In the genomic region with DNA sequence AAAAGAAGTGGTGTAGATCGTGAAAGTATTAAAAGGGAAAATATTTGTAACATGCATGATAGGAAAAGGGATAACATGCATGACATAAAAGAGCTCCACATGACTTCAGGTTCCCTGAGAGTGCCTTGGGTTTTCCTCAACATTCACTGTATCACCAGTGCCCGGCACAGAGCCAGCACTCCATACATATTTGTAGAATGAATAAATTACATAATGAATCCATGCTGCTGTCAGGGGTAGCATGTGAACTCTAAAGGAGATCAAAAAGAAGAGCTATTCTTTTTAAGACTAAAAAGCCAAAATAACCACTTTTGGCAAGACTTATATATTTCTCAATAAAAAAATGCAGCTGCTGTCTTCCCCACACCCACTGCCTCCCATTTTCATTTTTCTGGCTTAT, we compare ENCODE assay signal across 26 cellular contexts. TPM values are rescaled to one million over a fixed set of nuclear protein-coding genes. Genes with fewer than 3 reads are reported as not detected.
"Had no signal": no experiment of that assay in that cellular context is flagged by ENCODE, and none has a peak within 500 bp of the region (broad histone marks: within the 10 kb centered on the region; RNA-seq: fewer than 3 reads in every experiment).

No MANE protein-coding gene starts in this region.

- H3K27me3 Mint-ChIP-seq: activated CD4-positive, alpha-beta T cell treated with anti-CD3 and anti-CD28 coated beads, Interleukin-2, amount 10 ng/mL, durations not matched to agents 24 days and 14 days; activated T-cell treated with anti-CD3 and anti-CD28 coated beads, Interleukin-2, amount 50 U/mL, for 24 hours; stimulated activated naive CD8-positive, alpha-beta T cell treated with anti-CD3 and anti-CD28 coated beads, Interleukin-15, Interleukin-2, amounts not matched to agents 100 ng/mL and 50 ng/mL, for 24 hours had no signal

- H3K27me3 ChIP-seq: foreskin keratinocyte, left lung, right lobe of liver, suprapubic skin, transverse colon, vagina had no signal

- H3K4me3 ChIP-seq: left lung, right lobe of liver, suprapubic skin, transverse colon, vagina had no signal

- H3K9me3 ChIP-seq: right lobe of liver, vagina had no signal

- H3K27ac Mint-ChIP-seq: activated CD4-positive, alpha-beta T cell treated with anti-CD3 and anti-CD28 coated beads, Interleukin-2, amount 10 ng/mL, durations not matched to agents 24 days and 14 days; activated CD8-positive, alpha-beta T cell treated with anti-CD3 and anti-CD28 coated beads, Interleukin-2, amount 10 ng/mL, durations not matched to agents 7 days and 5 days; activated naive CD4-positive, alpha-beta T cell treated with anti-CD3 and anti-CD28 coated beads for 36 hours; activated T-cell treated with anti-CD3 and anti-CD28 coated beads, Interleukin-2, amount 50 U/mL, for 24 hours; mesothelial cell of epicardium; nephron; stimulated activated naive CD8-positive, alpha-beta T cell treated with anti-CD3 and anti-CD28 coated beads, Interleukin-15, Interleukin-2, amounts not matched to agents 100 ng/mL and 50 ng/mL, for 24 hours had no signal

- H3K4me3 Mint-ChIP-seq: activated CD4-positive, alpha-beta T cell treated with anti-CD3 and anti-CD28 coated beads, Interleukin-2, amount 10 ng/mL, durations not matched to agents 24 days and 14 days; activated CD8-positive, alpha-beta T cell treated with anti-CD3 and anti-CD28 coated beads, Interleukin-2, amount 10 ng/mL, durations not matched to agents 7 days and 5 days; activated naive CD4-positive, alpha-beta T cell treated with anti-CD3 and anti-CD28 coated beads for 36 hours; activated T-cell treated with anti-CD3 and anti-CD28 coated beads, Interleukin-2, amount 50 U/mL, for 24 hours; mesothelial cell of epicardium; stimulated activated naive CD8-positive, alpha-beta T cell treated with anti-CD3 and anti-CD28 coated beads, Interleukin-15, Interleukin-2, amounts not matched to agents 100 ng/mL and 50 ng/mL, for 24 hours had no signal

- DNase-seq: activated CD4-positive, alpha-beta T cell treated with anti-CD3 and anti-CD28 coated beads, Interleukin-2, amount 10 ng/mL, durations not matched to agents 24 days and 14 days; activated CD8-positive, alpha-beta T cell treated with anti-CD3 and anti-CD28 coated beads, Interleukin-2, amount 10 ng/mL, durations not matched to agents 7 days and 5 days; activated naive CD4-positive, alpha-beta T cell treated with anti-CD3 and anti-CD28 coated beads for 36 hours; activated T-cell treated with anti-CD3 and anti-CD28 coated beads, Interleukin-2, amount 50 U/mL, for 24 hours; cerebellar nuclear complex; cortex of kidney; effector CD4-positive, alpha-beta T cell; foreskin keratinocyte; glutamatergic neuron; left lung; right lobe of liver; small intestine; stimulated activated CD4-positive, alpha-beta T cell treated with anti-CD3 and anti-CD28 coated beads, Interleukin-15, amount 100 ng/mL, for 24 hours; stimulated activated CD4-positive, alpha-beta T cell treated with anti-CD3 and anti-CD28 coated beads, Interleukin-2, amount 100 ng/mL, for 48 hours; T1000; transverse colon had no signal

- H3K36me3 ChIP-seq: right lobe of liver had no signal

- H3K27ac ChIP-seq: foreskin keratinocyte, left lung, parathyroid adenoma, right lobe of liver, suprapubic skin, transverse colon, vagina had no signal

- H3K4me1 ChIP-seq: foreskin keratinocyte had no signal

- ATAC-seq: activated CD8-positive, alpha-beta T cell treated with anti-CD3 and anti-CD28 coated beads, Interleukin-2, amount 10 ng/mL, durations not matched to agents 7 days and 5 days; esophagus mucosa; foreskin keratinocyte; left lung; right lobe of liver had no signal

RNA-seq across cellular contexts. Expression of gene SCIMP, which starts 40.3 kb away (rescaled TPM):
- total RNA-seq: activated CD4-positive, alpha-beta T cell treated with anti-CD3 and anti-CD28 coated beads, Interleukin-2, amount 10 ng/mL, durations not matched to agents 24 days and 14 days; activated CD8-positive, alpha-beta T cell treated with anti-CD3 and anti-CD28 coated beads, Interleukin-2, amount 10 ng/mL, durations not matched to agents 7 days and 5 days; activated naive CD4-positive, alpha-beta T cell treated with anti-CD3 and anti-CD28 coated beads for 36 hours; bronchial epithelial cell; foreskin keratinocyte; kidney epithelial cell; lung microvascular endothelial cell; mesothelial cell of epicardium; suprapubic skin had no signal
